1 cellular context compared by ENCODE assay signal in the genomic region with DNA sequence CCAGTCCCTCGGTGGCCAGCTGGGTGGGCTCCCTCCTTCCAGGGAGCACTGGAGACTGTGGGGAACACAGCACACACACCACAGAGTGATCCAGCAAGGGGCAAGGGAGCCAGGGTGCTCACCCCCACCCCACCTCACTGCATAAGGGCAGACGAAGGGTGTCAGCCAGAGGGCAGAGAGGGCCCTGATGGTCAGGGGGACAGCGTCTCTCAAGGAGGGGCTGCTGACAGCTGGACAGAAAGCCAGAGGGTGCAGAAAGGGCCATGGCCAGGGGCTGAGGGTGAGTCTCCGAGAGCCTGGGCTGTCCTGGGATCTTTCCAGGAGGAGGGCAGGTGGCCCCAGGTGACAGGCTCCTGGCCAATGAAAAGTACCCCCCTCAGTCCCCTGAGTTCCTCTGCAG.
TF ChIP-seq lines count a peak whose summit lies in the region.

No MANE protein-coding gene starts in this region.

TF ChIP-seq in HepG2, 621 proteins besides CTCF, POLR2A, EP300 and RAD21 (continued from another document):
- TF ChIP-seq, protein P1, sequence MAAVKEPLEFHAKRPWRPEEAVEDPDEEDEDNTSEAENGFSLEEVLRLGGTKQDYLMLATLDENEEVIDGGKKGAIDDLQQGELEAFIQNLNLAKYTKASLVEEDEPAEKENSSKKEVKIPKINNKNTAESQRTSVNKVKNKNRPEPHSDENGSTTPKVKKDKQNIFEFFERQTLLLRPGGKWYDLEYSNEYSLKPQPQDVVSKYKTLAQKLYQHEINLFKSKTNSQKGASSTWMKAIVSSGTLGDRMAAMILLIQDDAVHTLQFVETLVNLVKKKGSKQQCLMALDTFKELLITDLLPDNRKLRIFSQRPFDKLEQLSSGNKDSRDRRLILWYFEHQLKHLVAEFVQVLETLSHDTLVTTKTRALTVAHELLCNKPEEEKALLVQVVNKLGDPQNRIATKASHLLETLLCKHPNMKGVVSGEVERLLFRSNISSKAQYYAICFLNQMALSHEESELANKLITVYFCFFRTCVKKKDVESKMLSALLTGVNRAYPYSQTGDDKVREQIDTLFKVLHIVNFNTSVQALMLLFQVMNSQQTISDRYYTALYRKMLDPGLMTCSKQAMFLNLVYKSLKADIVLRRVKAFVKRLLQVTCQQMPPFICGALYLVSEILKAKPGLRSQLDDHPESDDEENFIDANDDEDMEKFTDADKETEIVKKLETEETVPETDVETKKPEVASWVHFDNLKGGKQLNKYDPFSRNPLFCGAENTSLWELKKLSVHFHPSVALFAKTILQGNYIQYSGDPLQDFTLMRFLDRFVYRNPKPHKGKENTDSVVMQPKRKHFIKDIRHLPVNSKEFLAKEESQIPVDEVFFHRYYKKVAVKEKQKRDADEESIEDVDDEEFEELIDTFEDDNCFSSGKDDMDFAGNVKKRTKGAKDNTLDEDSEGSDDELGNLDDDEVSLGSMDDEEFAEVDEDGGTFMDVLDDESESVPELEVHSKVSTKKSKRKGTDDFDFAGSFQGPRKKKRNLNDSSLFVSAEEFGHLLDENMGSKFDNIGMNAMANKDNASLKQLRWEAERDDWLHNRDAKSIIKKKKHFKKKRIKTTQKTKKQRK (IDR thresholded peaks at IDR 0.05; ENCODE audit: low read length), result no peak
- TF ChIP-seq TARDBP (CRISPR knock-in tag; IDR thresholded peaks at IDR 0.05) (no peak), FOXA1 (IDR thresholded peaks at IDR 0.05) (no peak), FOXA1 (CRISPR knock-in tag; IDR thresholded peaks at IDR 0.05) (no peak), ZNF326 (CRISPR knock-in tag; IDR thresholded peaks at IDR 0.05; ENCODE audit: borderline replicate concordance) (no peak), ZNF841 (CRISPR knock-in tag; IDR thresholded peaks at IDR 0.05; ENCODE audit: borderline replicate concordance) (no peak), GABPA (IDR thresholded peaks at IDR 0.05; ENCODE audit: low read depth, low read length) (no peak), GABPA (CRISPR knock-in tag; IDR thresholded peaks at IDR 0.05; ENCODE audit: low read depth) (no peak)
- TF ChIP-seq, protein P2, sequence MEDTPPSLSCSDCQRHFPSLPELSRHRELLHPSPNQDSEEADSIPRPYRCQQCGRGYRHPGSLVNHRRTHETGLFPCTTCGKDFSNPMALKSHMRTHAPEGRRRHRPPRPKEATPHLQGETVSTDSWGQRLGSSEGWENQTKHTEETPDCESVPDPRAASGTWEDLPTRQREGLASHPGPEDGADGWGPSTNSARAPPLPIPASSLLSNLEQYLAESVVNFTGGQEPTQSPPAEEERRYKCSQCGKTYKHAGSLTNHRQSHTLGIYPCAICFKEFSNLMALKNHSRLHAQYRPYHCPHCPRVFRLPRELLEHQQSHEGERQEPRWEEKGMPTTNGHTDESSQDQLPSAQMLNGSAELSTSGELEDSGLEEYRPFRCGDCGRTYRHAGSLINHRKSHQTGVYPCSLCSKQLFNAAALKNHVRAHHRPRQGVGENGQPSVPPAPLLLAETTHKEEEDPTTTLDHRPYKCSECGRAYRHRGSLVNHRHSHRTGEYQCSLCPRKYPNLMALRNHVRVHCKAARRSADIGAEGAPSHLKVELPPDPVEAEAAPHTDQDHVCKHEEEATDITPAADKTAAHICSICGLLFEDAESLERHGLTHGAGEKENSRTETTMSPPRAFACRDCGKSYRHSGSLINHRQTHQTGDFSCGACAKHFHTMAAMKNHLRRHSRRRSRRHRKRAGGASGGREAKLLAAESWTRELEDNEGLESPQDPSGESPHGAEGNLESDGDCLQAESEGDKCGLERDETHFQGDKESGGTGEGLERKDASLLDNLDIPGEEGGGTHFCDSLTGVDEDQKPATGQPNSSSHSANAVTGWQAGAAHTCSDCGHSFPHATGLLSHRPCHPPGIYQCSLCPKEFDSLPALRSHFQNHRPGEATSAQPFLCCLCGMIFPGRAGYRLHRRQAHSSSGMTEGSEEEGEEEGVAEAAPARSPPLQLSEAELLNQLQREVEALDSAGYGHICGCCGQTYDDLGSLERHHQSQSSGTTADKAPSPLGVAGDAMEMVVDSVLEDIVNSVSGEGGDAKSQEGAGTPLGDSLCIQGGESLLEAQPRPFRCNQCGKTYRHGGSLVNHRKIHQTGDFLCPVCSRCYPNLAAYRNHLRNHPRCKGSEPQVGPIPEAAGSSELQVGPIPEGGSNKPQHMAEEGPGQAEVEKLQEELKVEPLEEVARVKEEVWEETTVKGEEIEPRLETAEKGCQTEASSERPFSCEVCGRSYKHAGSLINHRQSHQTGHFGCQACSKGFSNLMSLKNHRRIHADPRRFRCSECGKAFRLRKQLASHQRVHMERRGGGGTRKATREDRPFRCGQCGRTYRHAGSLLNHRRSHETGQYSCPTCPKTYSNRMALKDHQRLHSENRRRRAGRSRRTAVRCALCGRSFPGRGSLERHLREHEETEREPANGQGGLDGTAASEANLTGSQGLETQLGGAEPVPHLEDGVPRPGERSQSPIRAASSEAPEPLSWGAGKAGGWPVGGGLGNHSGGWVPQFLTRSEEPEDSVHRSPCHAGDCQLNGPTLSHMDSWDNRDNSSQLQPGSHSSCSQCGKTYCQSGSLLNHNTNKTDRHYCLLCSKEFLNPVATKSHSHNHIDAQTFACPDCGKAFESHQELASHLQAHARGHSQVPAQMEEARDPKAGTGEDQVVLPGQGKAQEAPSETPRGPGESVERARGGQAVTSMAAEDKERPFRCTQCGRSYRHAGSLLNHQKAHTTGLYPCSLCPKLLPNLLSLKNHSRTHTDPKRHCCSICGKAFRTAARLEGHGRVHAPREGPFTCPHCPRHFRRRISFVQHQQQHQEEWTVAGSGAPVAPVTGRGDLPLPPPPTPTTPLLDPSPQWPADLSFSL (CRISPR knock-in tag; IDR thresholded peaks at IDR 0.05), result no peak
TF ChIP-seq in HepG2: peak in this region for 0.
